ENCODE assay signal across 26 cellular contexts in genomic region chr9:72601595-72601994, GRCh38.
"Had no signal": no experiment of that assay in that cellular context is flagged by ENCODE, and none has a peak within 500 bp of the region (broad histone marks: within the 10 kb centered on the region; RNA-seq: fewer than 3 reads in every experiment).

No MANE protein-coding gene starts in this region.

- H3K27ac Mint-ChIP-seq: mesothelial cell of epicardium; naive B cell; natural killer cell; nephron progenitor cell; neural progenitor cell; progenitor cell of endocrine pancreas; stimulated activated naive B cell treated with anti-CD40 and anti-IgM and Interleukin-4, amounts not matched to agents 10 μg/mL and 1 μg/mL and 100 μg/mL, for 72 hours; type B pancreatic cell had no signal

- H3K36me3 ChIP-seq: left ventricle myocardium inferior, neural progenitor cell, neutrophil, ovary, right atrium auricular region, right lobe of liver, stomach, thoracic aorta, tibial nerve, uterus had no signal

- H3K9me3 Mint-ChIP-seq: mesothelial cell of epicardium; naive B cell; natural killer cell; nephron progenitor cell; stimulated activated naive B cell treated with anti-CD40 and anti-IgM and Interleukin-4, amounts not matched to agents 10 μg/mL and 1 μg/mL and 100 μg/mL, for 72 hours; type B pancreatic cell had no signal

- H3K27me3 Mint-ChIP-seq: progenitor cell of endocrine pancreas; stimulated activated naive B cell treated with anti-CD40 and anti-IgM and Interleukin-4, amounts not matched to agents 10 μg/mL and 1 μg/mL and 100 μg/mL, for 72 hours; type B pancreatic cell had no signal

- H3K4me3 ChIP-seq: left ventricle myocardium inferior, lung, neural progenitor cell, ovary, right atrium auricular region, right lobe of liver, smooth muscle cell, stomach, thoracic aorta, tibial nerve, uterus had no signal

- H3K36me3 Mint-ChIP-seq: mesothelial cell of epicardium; naive B cell; natural killer cell; neural progenitor cell; stimulated activated naive B cell treated with anti-CD40 and anti-IgM and Interleukin-4, amounts not matched to agents 10 μg/mL and 1 μg/mL and 100 μg/mL, for 72 hours; type B pancreatic cell had no signal

- ATAC-seq: natural killer cell; right lobe of liver; stimulated activated naive B cell treated with anti-CD40 and anti-IgM and Interleukin-4, amounts not matched to agents 10 μg/mL and 1 μg/mL and 100 μg/mL, for 72 hours; stimulated activated naive CD8-positive, alpha-beta T cell treated with anti-CD3 and anti-CD28 coated beads, Interleukin-15, Interleukin-2, amounts not matched to agents 100 U/mL and 50 U/mL, for 24 hours had no signal

- DNase-seq: islet precursor cell; left ventricle myocardium inferior; mesendoderm; naive B cell; natural killer cell; nephron progenitor cell; ovary; right lobe of liver; stimulated activated CD4-positive, alpha-beta T cell treated with anti-CD3 and anti-CD28 coated beads, Interleukin-1b, Interleukin-23, amount 100 ng/mL, for 48 hours; stimulated activated CD4-positive, alpha-beta T cell treated with anti-CD3 and anti-CD28 coated beads, Interleukin-2, amount 100 ng/mL, for 48 hours; stimulated activated CD4-positive, alpha-beta T cell treated with anti-CD3 and anti-CD28 coated beads, Interleukin-4, amount 100 ng/mL, for 4 hours; stimulated activated CD8-positive, alpha-beta memory T cell treated with anti-CD3 and anti-CD28 coated beads, Interleukin-4, amount 100 ng/mL, for 48 hours; stimulated activated naive B cell treated with anti-CD40 and anti-IgM and Interleukin-4, amounts not matched to agents 10 μg/mL and 1 μg/mL and 100 μg/mL, for 72 hours; stimulated activated naive CD8-positive, alpha-beta T cell treated with anti-CD3 and anti-CD28 coated beads, Interleukin-15, Interleukin-2, amounts not matched to agents 100 U/mL and 50 U/mL, for 24 hours; stomach; uterus had no signal

- H3K4me3 Mint-ChIP-seq: mesothelial cell of epicardium; naive B cell; natural killer cell; nephron progenitor cell; neural progenitor cell; stimulated activated naive B cell treated with anti-CD40 and anti-IgM and Interleukin-4, amounts not matched to agents 10 μg/mL and 1 μg/mL and 100 μg/mL, for 72 hours; type B pancreatic cell had no signal

- H3K27ac ChIP-seq: left ventricle myocardium inferior, neural progenitor cell, neutrophil, ovary, right atrium auricular region, right lobe of liver, stomach, thoracic aorta, uterus had no signal

- H3K27me3 ChIP-seq: neural progenitor cell, neutrophil, ovary, right atrium auricular region, right lobe of liver, stomach, tibial nerve, uterus had no signal

- H3K9me3 ChIP-seq: neutrophil, ovary, right atrium auricular region, right lobe of liver, stomach, thoracic aorta, tibial nerve, uterus had no signal

- H3K4me1 ChIP-seq: neural progenitor cell, right atrium auricular region, uterus had no signal
